In the genomic region with DNA sequence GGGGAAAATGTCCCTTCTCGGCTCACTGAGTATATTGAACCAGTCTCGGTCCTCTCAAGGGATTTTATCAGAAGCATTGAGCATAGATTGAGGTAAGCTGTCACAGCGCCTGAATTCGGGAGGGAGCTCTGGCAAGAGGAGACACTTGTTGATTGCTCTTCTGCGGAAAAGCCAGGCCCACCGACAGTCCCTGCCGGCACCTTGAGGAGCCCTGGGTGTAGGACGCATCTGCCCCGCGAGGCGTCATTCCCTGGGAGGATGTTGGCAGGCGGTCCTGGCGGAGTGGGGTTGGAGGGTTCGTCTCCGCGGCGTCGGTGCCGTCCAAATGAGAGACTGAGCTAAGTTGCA, we compare ENCODE assay signal across 8 cellular contexts. TPM values are rescaled to one million over a fixed set of nuclear protein-coding genes. Genes with fewer than 3 reads are reported as not detected.
DNase-seq lines count a peak whose midpoint lies in the region; ATAC-seq and TF ChIP-seq lines count a peak whose summit lies in the region.

No MANE protein-coding gene starts in this region.

- H3K27me3 ChIP-seq in neural progenitor cell: peaks cover 11% of the 10 kb centered on the region

- H3K27ac ChIP-seq in OCI-LY7 (ENCODE audit: low read depth, low read length, poor library complexity, severe bottlenecking) (peak overlapping the region; percentile 72), neural progenitor cell (no peak overlapping the region)

- no peak for ATAC-seq in HG03139 (IDR thresholded peaks at IDR 0.05; ENCODE audit: unreplicated experiment)

- peak overlapping the region; percentile 84 for H3K4me2 ChIP-seq in OCI-LY7 (ENCODE audit: low read length)
- peak overlapping the region; percentile 92 for H3K4me2 ChIP-seq in neural progenitor cell

- H3F3A ChIP-seq in neural progenitor cell (ENCODE audit: low read depth): peaks cover 12% of the 10 kb centered on the region

- H3K4me3 Mint-ChIP-seq in neural progenitor cell: peak overlapping the region; percentile 100
- peak overlapping the region; percentile 100 for H3K4me3 Mint-ChIP-seq in type B pancreatic cell

- H3K36me3 ChIP-seq in OCI-LY7 (ENCODE audit: insufficient read depth, low read length) (peaks cover 3% of the 10 kb centered on the region; the same call in 1 of the 2 replicates), neural progenitor cell (no peaks in the 10 kb centered on the region)

- H3K9me2 ChIP-seq in OCI-LY7 (ENCODE audit: insufficient read depth, low read length): no peaks in the 10 kb centered on the region

- POLR2A ChIA-PET in OCI-LY7 (lab: Charles Lee): interaction anchor here (0.9 to 1.9 kb wide), 6 partner anchors 9 to 781 kb away, joined by 3 to 7 read pairs (median 4); a partner anchor contains a TSS

- CTCF ChIA-PET in OCI-LY7 (lab: Charles Lee; ENCODE audit: unreplicated experiment): interaction anchor here (0.9 kb wide), 1 partner anchor 341 kb away, joined by 3 read pairs; no protein-coding TSS in a partner anchor

- H2AFZ ChIP-seq in OCI-LY7 (ENCODE audit: low read length): peak overlapping the region; percentile 96; the same call in 1 of the 2 replicates
- peak overlapping the region; percentile 85 for H2AFZ ChIP-seq in neural progenitor cell (replicated peaks)

- H3K79me2 ChIP-seq in OCI-LY7 (ENCODE audit: insufficient read depth, low read depth, low read length): peaks cover 7% of the 10 kb centered on the region; the same call in 1 of the 2 replicates
- peaks cover 24% of the 10 kb centered on the region for H3K79me2 ChIP-seq in neural progenitor cell (ENCODE audit: low read depth)

- H3K36me3 Mint-ChIP-seq in neural progenitor cell (no peaks in the 10 kb centered on the region), type B pancreatic cell (peaks cover 4% of the 10 kb centered on the region)

- H3K9me3 Mint-ChIP-seq in neural progenitor cell (no peaks in the 10 kb centered on the region), type B pancreatic cell (no peaks in the 10 kb centered on the region)

- H3K4me1 Mint-ChIP-seq in neural progenitor cell (peaks cover 17% of the 10 kb centered on the region), type B pancreatic cell (ENCODE audit: unreplicated experiment) (peaks cover 43% of the 10 kb centered on the region)

- intact Hi-C loops in OCI-LY7 (cut with micrococcal nuclease; ENCODE audit: unreplicated experiment): no loop called here

- peak overlapping the region; percentile 78 for H3K4me3 ChIP-seq in OCI-LY7 (ENCODE audit: low read depth, low read length, poor library complexity, severe bottlenecking)
- H3K4me3 ChIP-seq in neural progenitor cell: peak overlapping the region; percentile 61

- DNase-seq in NCI-H524 (lab: John Stamatoyannopoulos, UW) (peak; percentile 45 to 48), NCI-H524 treated with DMSO at 0.1 percent for 48 hours (lab: John Stamatoyannopoulos, UW) (no peak), OCI-LY7 (ENCODE audit: low spot score) (peak; percentile 15), germinal center (ENCODE audit: low spot score) (peak; percentile 39), neural progenitor cell (ENCODE audit: low spot score) (no peak), type B pancreatic cell (ENCODE audit: extremely low spot score, unreplicated experiment) (no peak)
- peak; percentile 43 for DNase-seq in activated naive CD4-positive, alpha-beta T cell treated with anti-CD3 and anti-CD28 coated beads, Interleukin-2, amount 50 U/mL, for 16 hours

- peaks cover 7% of the 10 kb centered on the region; the same call in 1 of the 2 replicates for H4K20me1 ChIP-seq in OCI-LY7 (ENCODE audit: insufficient read depth, low read length)
- H4K20me1 ChIP-seq in neural progenitor cell (ENCODE audit: low read depth): peaks cover 12% of the 10 kb centered on the region

- no peak for TF ChIP-seq CTCF in OCI-LY7 (conservative IDR thresholded peaks at IDR 0.05; ENCODE audit: low read length)
- no peak for TF ChIP-seq CTCF in neural progenitor cell (IDR thresholded peaks at IDR 0.05)
- TF ChIP-seq CTCF in type B pancreatic cell (conservative IDR thresholded peaks at IDR 0.05): no peak

- no TSS peak for BruUV-seq in OCI-LY7 (replicated peaks; lab: Mats Ljungman, UMichigan)

- H3K27ac Mint-ChIP-seq in neural progenitor cell: peak overlapping the region; percentile 14
- peak overlapping the region; percentile 89 for H3K27ac Mint-ChIP-seq in type B pancreatic cell

- H3K4me1 ChIP-seq in OCI-LY7 (ENCODE audit: insufficient read depth, low read length, poor library complexity, severe bottlenecking) (peaks cover 36% of the 10 kb centered on the region), neural progenitor cell (peaks cover 14% of the 10 kb centered on the region)

- H3K9ac ChIP-seq in neural progenitor cell: peak overlapping the region; percentile 44

- peaks cover 7% of the 10 kb centered on the region for H3K27me3 Mint-ChIP-seq in neural progenitor cell (ENCODE audit: insufficient read depth, low read depth)
- H3K27me3 Mint-ChIP-seq in type B pancreatic cell: no peaks in the 10 kb centered on the region

- H3K9me3 ChIP-seq in OCI-LY7 (ENCODE audit: low read length) (no peaks in the 10 kb centered on the region), neural progenitor cell (ENCODE audit: low read depth) (no peaks in the 10 kb centered on the region)

RNA-seq across cellular contexts. Expression of a gene that starts 0.8 kb away (rescaled TPM):
- 20.5 and 23.5 TPM in 2 replicates for total RNA-seq in OCI-LY7 (2014; rRNA removed; shearing (Covaris generic))
- total RNA-seq in OCI-LY7 (2022) (67.7 and 80.2 TPM in 2 replicates), neural progenitor cell (ENCODE audit: low replicate concordance) (26.7 and 50.8 TPM in 2 replicates), type B pancreatic cell (ENCODE audit: low replicate concordance) (67.7 and 78.5 TPM in 2 replicates)

RNA-seq across cellular contexts. Expression of a gene that starts 4.4 kb away (rescaled TPM):
- total RNA-seq in OCI-LY7 (2014; rRNA removed; shearing (Covaris generic)): 6.2 and 6.9 TPM in 2 replicates
- total RNA-seq in OCI-LY7 (2022) (13.7 and 17.8 TPM in 2 replicates), neural progenitor cell (ENCODE audit: low replicate concordance) (11.5 and 17.5 TPM in 2 replicates), type B pancreatic cell (ENCODE audit: low replicate concordance) (18.4 and 18.6 TPM in 2 replicates)

Comparison
In these comparisons a context has a peak if more than half of its experiments do, and no peak if none do; other contexts are left out.
1. DNase-seq: peak in NCI-H524 (2 of 2), OCI-LY7 (single experiment), activated naive CD4-positive, alpha-beta T cell treated with anti-CD3 and anti-CD28 coated beads, Interleukin-2, amount 50 U/mL, for 16 hours (single experiment) and germinal center (single experiment); none in NCI-H524 treated with DMSO at 0.1 percent for 48 hours (single experiment), neural progenitor cell (single experiment) and type B pancreatic cell (single experiment).